ENCODE assay signal across 16 cellular contexts in the genomic region with DNA sequence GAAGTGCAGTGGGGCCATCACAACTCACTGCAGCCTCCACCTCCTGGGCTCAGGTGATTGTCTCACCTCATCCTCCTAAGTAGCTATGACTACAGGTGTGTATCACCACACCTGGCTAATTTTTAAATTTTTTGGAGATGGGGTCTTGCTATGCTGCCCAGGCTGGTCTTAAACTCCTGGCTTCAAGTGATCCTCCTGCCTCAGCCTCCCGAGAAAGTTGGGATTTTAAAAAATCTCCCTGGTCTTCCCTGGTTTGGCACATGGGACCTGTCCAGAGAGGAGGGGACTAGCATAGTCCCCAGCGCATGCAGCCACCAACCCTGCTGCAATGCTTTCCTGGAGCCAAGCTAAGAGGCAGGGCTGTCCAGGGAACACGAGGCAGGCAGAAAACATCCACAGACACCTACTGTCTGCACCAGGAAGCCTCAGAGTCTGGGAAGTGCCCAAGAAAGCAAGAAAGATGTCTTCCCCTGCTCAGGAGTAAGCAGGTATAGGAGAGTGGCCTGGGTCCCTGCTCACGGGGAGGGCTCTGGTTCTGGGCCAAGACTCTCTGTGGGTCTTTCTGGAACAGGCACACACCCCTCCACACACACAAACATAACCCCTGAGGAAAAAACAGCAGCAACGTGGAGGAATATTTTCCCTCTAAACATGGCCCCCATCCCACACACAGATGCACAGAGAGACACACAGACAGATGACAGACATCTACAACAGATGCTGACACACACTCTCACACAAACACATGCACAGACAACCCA. TPM values are rescaled to one million over a fixed set of nuclear protein-coding genes. Genes with fewer than 3 reads are reported as not detected.
DNase-seq lines count a peak whose midpoint lies in the region; ATAC-seq, FAIRE-seq and TF ChIP-seq lines count a peak whose summit lies in the region.
"Had no signal": no experiment of that assay in that cellular context is flagged by ENCODE, and none has a peak within 500 bp of the region (broad histone marks: within the 10 kb centered on the region; RNA-seq: fewer than 3 reads in every experiment).

No MANE protein-coding gene starts in this region.

- no peak overlapping the region for H2BK20ac ChIP-seq in H1 (ENCODE audit: low read length)

- H2AK5ac ChIP-seq in H1 (ENCODE audit: low read depth, low read length): peak overlapping the region; percentile 93; the same call in 1 of the 2 replicates

- H3K36me3 ChIP-seq in H1 (ENCODE audit: control insufficient read depth in 2 of 4, insufficient read depth in 4 of 4, low read length in 3 of 4): no peaks in the 10 kb centered on the region; a peak in 2 of 8 replicates
- H3K36me3 ChIP-seq in PC-3 (ENCODE audit: low read depth, low read length): 0 out of 2 replicates have a peak, but pooled peaks cover 11% of the 10 kb centered on the region
- H3K36me3 ChIP-seq: uterus had no signal

- TF ChIP-seq POLR2A in H1 (IDR thresholded peaks at IDR 0.05; ENCODE audit: control extremely low read depth in 1 of 2, low read depth in 2 of 2, low read length in 2 of 2): no peak
- TF ChIP-seq POLR2A in lower leg skin (IDR thresholded peaks at IDR 0.05): no peak

- H3K9ac ChIP-seq in H1 (replicated peaks in 1 of 4; ENCODE audit: extremely low read depth in 1 of 4, low read depth in 3 of 4, low read length in 3 of 4): no peak overlapping the region
- no peak overlapping the region for H3K9ac ChIP-seq in PC-3 (ENCODE audit: low read length)

- H2BK5ac ChIP-seq in H1 (ENCODE audit: low read depth, low read length): peak overlapping the region; percentile 30; the same call in 1 of the 2 replicates

- no peak overlapping the region for H4K91ac ChIP-seq in H1 (replicated peaks; ENCODE audit: insufficient read length, low read length)

- H2BK15ac ChIP-seq in H1 (ENCODE audit: low read length): no peak overlapping the region

- H2AFZ ChIP-seq in H1 (ENCODE audit: low read length) (no peak overlapping the region), PC-3 (ENCODE audit: low read length) (no peak overlapping the region)
- H2AFZ ChIP-seq: hepatocyte had no signal

- H3K4ac ChIP-seq in H1 (replicated peaks; ENCODE audit: insufficient read length, low read depth, low read length): no peak overlapping the region

- CTCF ChIA-PET in activated naive CD4-positive, alpha-beta T cell treated with anti-CD3 and anti-CD28 coated beads for 36 hours (lab: Charles Lee): interaction anchor here (1.0 to 11.7 kb wide), 4 partner anchors 12 to 563 kb away, joined by 3 to 144 read pairs (median 8); no protein-coding TSS in a partner anchor
- CTCF ChIA-PET in activated naive CD4-positive, alpha-beta T cell treated with anti-CD3 and anti-CD28 coated beads, Interleukin-2, amount 10 ng/mL, durations not matched to agents 7 days and 5 days (lab: Charles Lee): interaction anchor here (6.8 to 7.8 kb wide), 2 partner anchors 11 to 110 kb away, joined by 72 to 122 read pairs; no protein-coding TSS in a partner anchor
- CTCF ChIA-PET in activated B cell treated with CpG ODN at 0.5 μM for 24 hours (lab: Charles Lee): interaction anchor here (1.0 to 7.3 kb wide), 3 partner anchors 11 to 108 kb away, joined by 3 to 247 read pairs (median 7); no protein-coding TSS in a partner anchor
- CTCF ChIA-PET in H1 (lab: Charles Lee; ENCODE audit: partially characterized antibody): interaction anchor here (1.0 to 12.4 kb wide), 8 partner anchors 11 to 108 kb away, joined by 3 to 374 read pairs (median 56); no protein-coding TSS in a partner anchor
- CTCF ChIA-PET in PC-3 (lab: Charles Lee): no interaction called here

- H3K9me3 ChIP-seq in H1 (ENCODE audit: insufficient read depth in 2 of 2, low read depth in 1 of 2, low read length in 1 of 2) (no peaks in the 10 kb centered on the region), PC-3 (ENCODE audit: low read length) (no peaks in the 10 kb centered on the region)
- H3K9me3 ChIP-seq: uterus had no signal

- no peaks in the 10 kb centered on the region for H3K79me1 ChIP-seq in H1 (ENCODE audit: low read depth, low read length)

- no peak overlapping the region for H2BK120ac ChIP-seq in H1 (replicated peaks; ENCODE audit: low read depth, low read length)

- H3K79me2 ChIP-seq in H1 (ENCODE audit: control insufficient read depth in 1 of 2, insufficient read depth in 2 of 2, low read length in 2 of 2): no peaks in the 10 kb centered on the region
- H3K79me2 ChIP-seq in PC-3 (ENCODE audit: low read length): no peaks in the 10 kb centered on the region

- H3K56ac ChIP-seq in H1 (replicated peaks; ENCODE audit: insufficient read length, low read depth, low read length): no peak overlapping the region

- H3K27ac ChIP-seq in H1 (ENCODE audit: low read depth, low read length): no peak overlapping the region
- H3K27ac ChIP-seq in PC-3 (ENCODE audit: low read length): no peak overlapping the region
- H3K27ac ChIP-seq: HL-60 had no signal

- peaks cover 63% of the 10 kb centered on the region for H3K36me3 Mint-ChIP-seq in activated naive CD4-positive, alpha-beta T cell treated with anti-CD3 and anti-CD28 coated beads for 36 hours (ENCODE audit: low read depth)
- H3K36me3 Mint-ChIP-seq in activated naive CD4-positive, alpha-beta T cell treated with anti-CD3 and anti-CD28 coated beads, Interleukin-2, amount 10 ng/mL, durations not matched to agents 7 days and 5 days: peaks cover 70% of the 10 kb centered on the region
- H3K36me3 Mint-ChIP-seq in activated B cell treated with CpG ODN at 0.5 μM for 24 hours (ENCODE audit: low read depth): peaks cover 89% of the 10 kb centered on the region
- peaks cover 64 to 82% of the 10 kb centered on the region in 2 donors for H3K36me3 Mint-ChIP-seq in stimulated activated naive B cell treated with anti-CD40 and anti-IgM and Interleukin-4, amounts not matched to agents 10 μg/mL and 1 μg/mL and 100 μg/mL, for 72 hours

- H3K4me1 Mint-ChIP-seq in activated naive CD4-positive, alpha-beta T cell treated with anti-CD3 and anti-CD28 coated beads for 36 hours (ENCODE audit: low read depth): peaks cover 68% of the 10 kb centered on the region
- peaks cover 62% of the 10 kb centered on the region for H3K4me1 Mint-ChIP-seq in activated naive CD4-positive, alpha-beta T cell treated with anti-CD3 and anti-CD28 coated beads, Interleukin-2, amount 10 ng/mL, durations not matched to agents 7 days and 5 days
- H3K4me1 Mint-ChIP-seq in activated B cell treated with CpG ODN at 0.5 μM for 24 hours: peaks cover 33% of the 10 kb centered on the region
- H3K4me1 Mint-ChIP-seq in stimulated activated naive B cell treated with anti-CD40 and anti-IgM and Interleukin-4, amounts not matched to agents 10 μg/mL and 1 μg/mL and 100 μg/mL, for 72 hours: peaks cover 54 to 69% of the 10 kb centered on the region in 2 donors

- no peak for TF ChIP-seq CTCF in activated B cell treated with CpG ODN at 0.5 μM for 24 hours (IDR thresholded peaks at IDR 0.05)
- no peak for TF ChIP-seq CTCF in H1 (IDR thresholded peaks at IDR 0.05; ENCODE audit: control extremely low read depth in 1 of 3, insufficient read depth in 1 of 3, low read depth in 1 of 3, low read length in 3 of 3)
- no peak for TF ChIP-seq CTCF in lower leg skin (IDR thresholded peaks at IDR 0.05)
- TF ChIP-seq CTCF in PC-3 (conservative IDR thresholded peaks at IDR 0.05; ENCODE audit: low read depth, low read length): no peak

- H3K4me1 ChIP-seq in H1 (replicated peaks in 1 of 4; ENCODE audit: control insufficient read depth in 3 of 4, insufficient read depth in 4 of 4, low read length in 3 of 4) (peaks cover 0 to 15% (median 7%) of the 10 kb centered on the region in 4 experiments; a peak in 5 of 7 replicates), PC-3 (ENCODE audit: insufficient read depth, low read length) (peaks cover 29% of the 10 kb centered on the region)

- no peak for ATAC-seq in activated B cell treated with CpG ODN at 0.5 μM for 24 hours (ENCODE audit: low read depth)
- ATAC-seq in stimulated activated naive B cell treated with anti-CD40 and anti-IgM and Interleukin-4, amounts not matched to agents 10 μg/mL and 1 μg/mL and 100 μg/mL, for 72 hours (replicated peaks): no peak
- no peak for ATAC-seq in PC-3
- ATAC-seq: Panc1, SK-N-SH treated with all-trans-retinoic acid at 6 μM for 48 hours had no signal

- peaks cover 0 to 2% of the 10 kb centered on the region in 2 experiments for H4K20me1 ChIP-seq in H1 (replicated peaks in 1 of 2; ENCODE audit: control insufficient read depth in 1 of 2, insufficient read depth in 2 of 2, low read length in 2 of 2)
- no peaks in the 10 kb centered on the region for H4K20me1 ChIP-seq in PC-3 (ENCODE audit: low read length)

- BruUV-seq in PC-3 (replicated peaks; lab: Mats Ljungman, UMichigan): no TSS peak

- POLR2A ChIA-PET in activated B cell treated with CpG ODN at 0.5 μM for 24 hours (lab: Charles Lee) (no interaction called here), H1 (lab: Charles Lee; ENCODE audit: partially characterized antibody) (interaction anchor here (1.0 kb wide), 1 partner anchor 11 kb away, joined by 4 read pairs; no protein-coding TSS in a partner anchor), PC-3 (lab: Charles Lee; ENCODE audit: unreplicated experiment) (no interaction called here)

- TF ChIP-seq RAD21 in H1 (IDR thresholded peaks at IDR 0.05 in 1 of 2, conservative IDR thresholded peaks at IDR 0.05 in 1 of 2; ENCODE audit: low read depth in 2 of 2, low read length in 2 of 2): no peak

- no peak overlapping the region for H3K4me3 Mint-ChIP-seq in activated naive CD4-positive, alpha-beta T cell treated with anti-CD3 and anti-CD28 coated beads for 36 hours
- no peak overlapping the region for H3K4me3 Mint-ChIP-seq in activated naive CD4-positive, alpha-beta T cell treated with anti-CD3 and anti-CD28 coated beads, Interleukin-2, amount 10 ng/mL, durations not matched to agents 7 days and 5 days
- no peak overlapping the region for H3K4me3 Mint-ChIP-seq in activated B cell treated with CpG ODN at 0.5 μM for 24 hours
- H3K4me3 Mint-ChIP-seq in stimulated activated naive B cell treated with anti-CD40 and anti-IgM and Interleukin-4, amounts not matched to agents 10 μg/mL and 1 μg/mL and 100 μg/mL, for 72 hours: no peak overlapping the region

- H3K4me3 ChIP-seq in H1 (ENCODE audit: extremely low read depth in 1 of 4, insufficient read depth in 2 of 4, low read depth in 3 of 4, low read length in 4 of 4): no peak overlapping the region
- no peak overlapping the region for H3K4me3 ChIP-seq in lower leg skin (ENCODE audit: low read depth, poor library complexity, severe bottlenecking)
- H3K4me3 ChIP-seq in PC-3 (ENCODE audit: low read length): no peak overlapping the region
- H3K4me3 ChIP-seq: hepatocyte, uterus had no signal

- H3K9me2 ChIP-seq in PC-3 (replicated peaks; ENCODE audit: low read length): no peaks in the 10 kb centered on the region

- H3K4me2 ChIP-seq in H1 (ENCODE audit: insufficient read depth in 1 of 2, low read depth in 2 of 2, low read length in 2 of 2) (no peak overlapping the region), PC-3 (ENCODE audit: low read length) (no peak overlapping the region)
- H3K4me2 ChIP-seq: hepatocyte had no signal

- H3K27me3 ChIP-seq in H1 (replicated peaks in 1 of 4; ENCODE audit: control insufficient read depth in 3 of 4, extremely low read depth in 1 of 4, insufficient read depth in 3 of 4, low read length in 3 of 4): no peaks in the 10 kb centered on the region
- no peaks in the 10 kb centered on the region for H3K27me3 ChIP-seq in PC-3 (ENCODE audit: low read length)
- H3K27me3 ChIP-seq: hepatocyte, uterus had no signal

- intact Hi-C loops in activated naive CD4-positive, alpha-beta T cell treated with anti-CD3 and anti-CD28 coated beads for 36 hours (cut with micrococcal nuclease): loop anchor here (10.0 kb wide), 1 partner anchor 395 kb away; no protein-coding TSS in a partner anchor
- intact Hi-C loops in activated B cell treated with CpG ODN at 0.5 μM for 24 hours (cut with micrococcal nuclease) (loop anchor here (10.0 kb wide), 4 partner anchors 185 to 395 kb away; partner anchors contain the start of gene NBPF3), lower leg skin (cut with DNase I; ENCODE audit: low total_unique reads) (loop anchor here (5.0 kb wide), 1 partner anchor 108 kb away; no protein-coding TSS in a partner anchor), PC-3 (cut with micrococcal nuclease) (no loop called here)

- no peak overlapping the region for H3K23ac ChIP-seq in H1 (ENCODE audit: insufficient read length)

- H4K8ac ChIP-seq in H1 (ENCODE audit: extremely low read depth, insufficient read depth, low read length): no peak overlapping the region

- WGBS in H1 (ENCODE audit: extremely low coverage in 1 of 2, insufficient coverage in 1 of 2, insufficient read length in 1 of 2, insufficient replicate concordance in 2 of 2, low coverage in 1 of 2, low lambda C conversion rate in 2 of 2, missing lambda C conversion rate in 1 of 2), 2 experiments: 85% methylated on average over 5 of the region's 5 CpGs; no CpG with 5 or more reads in 1 of the 2 experiments
- WGBS in lower leg skin, 2 donors: 63 to 67% methylated on average over 5 of the region's 5 CpGs

- H3K27me3 Mint-ChIP-seq in activated naive CD4-positive, alpha-beta T cell treated with anti-CD3 and anti-CD28 coated beads for 36 hours (ENCODE audit: low read depth): no peaks in the 10 kb centered on the region
- H3K27me3 Mint-ChIP-seq in activated naive CD4-positive, alpha-beta T cell treated with anti-CD3 and anti-CD28 coated beads, Interleukin-2, amount 10 ng/mL, durations not matched to agents 7 days and 5 days: no peaks in the 10 kb centered on the region
- H3K27me3 Mint-ChIP-seq in activated B cell treated with CpG ODN at 0.5 μM for 24 hours: no peaks in the 10 kb centered on the region
- H3K27me3 Mint-ChIP-seq in stimulated activated naive B cell treated with anti-CD40 and anti-IgM and Interleukin-4, amounts not matched to agents 10 μg/mL and 1 μg/mL and 100 μg/mL, for 72 hours: no peaks in the 10 kb centered on the region

- no peak overlapping the region for H4K5ac ChIP-seq in H1 (ENCODE audit: insufficient read length, low read depth, low read length)

- DNase-seq in activated naive CD4-positive, alpha-beta T cell treated with anti-CD3 and anti-CD28 coated beads for 36 hours: no peak
- no peak for DNase-seq in activated naive CD4-positive, alpha-beta T cell treated with anti-CD3 and anti-CD28 coated beads, Interleukin-2, amount 10 ng/mL, durations not matched to agents 7 days and 5 days
- no peak for DNase-seq in activated B cell treated with CpG ODN at 0.5 μM for 24 hours
- DNase-seq in H1 (ENCODE audit: low read depth in 1 of 2, low spot score in 2 of 2): no peak
- no peak for DNase-seq in stimulated activated naive B cell treated with anti-CD40 and anti-IgM and Interleukin-4, amounts not matched to agents 10 μg/mL and 1 μg/mL and 100 μg/mL, for 72 hours
- DNase-seq in lower leg skin (ENCODE audit: low spot score in 2 of 2): no peak
- no peak for DNase-seq in PC-3
- DNase-seq in cerebellum (ENCODE audit: low spot score): no peak
- DNase-seq: activated CD4-positive, alpha-beta T cell treated with anti-CD3 and anti-CD28 coated beads, Interleukin-2, amount 50 U/mL, for 48 hours; activated effector memory CD4-positive, alpha-beta T cell treated with anti-CD3 and anti-CD28 coated beads, Interleukin-2, amount 50 U/mL, for 16 hours; effector CD4-positive, alpha-beta T cell; uterus had no signal

- H2BK12ac ChIP-seq in H1 (ENCODE audit: low read depth, low read length): no peak overlapping the region

- H3K18ac ChIP-seq in H1 (ENCODE audit: extremely low read depth, low read length): no peak overlapping the region

- no peak for FAIRE-seq in H1 (lab: Jason Lieb, UNC)

- no peaks in the 10 kb centered on the region for H3K9me3 Mint-ChIP-seq in activated naive CD4-positive, alpha-beta T cell treated with anti-CD3 and anti-CD28 coated beads for 36 hours
- no peaks in the 10 kb centered on the region for H3K9me3 Mint-ChIP-seq in activated naive CD4-positive, alpha-beta T cell treated with anti-CD3 and anti-CD28 coated beads, Interleukin-2, amount 10 ng/mL, durations not matched to agents 7 days and 5 days
- no peaks in the 10 kb centered on the region for H3K9me3 Mint-ChIP-seq in activated B cell treated with CpG ODN at 0.5 μM for 24 hours
- H3K9me3 Mint-ChIP-seq in stimulated activated naive B cell treated with anti-CD40 and anti-IgM and Interleukin-4, amounts not matched to agents 10 μg/mL and 1 μg/mL and 100 μg/mL, for 72 hours: no peaks in the 10 kb centered on the region

- no peaks in the 10 kb centered on the region for H3F3A ChIP-seq in PC-3 (ENCODE audit: low read length, unreplicated experiment)

- H3K14ac ChIP-seq in H1 (ENCODE audit: insufficient read length): no peak overlapping the region

- no peaks in the 10 kb centered on the region for H3K23me2 ChIP-seq in H1 (ENCODE audit: low read depth, low read length)

- peak overlapping the region; percentile 15 for H3K27ac Mint-ChIP-seq in activated naive CD4-positive, alpha-beta T cell treated with anti-CD3 and anti-CD28 coated beads for 36 hours
- no peak overlapping the region for H3K27ac Mint-ChIP-seq in activated naive CD4-positive, alpha-beta T cell treated with anti-CD3 and anti-CD28 coated beads, Interleukin-2, amount 10 ng/mL, durations not matched to agents 7 days and 5 days
- H3K27ac Mint-ChIP-seq in activated B cell treated with CpG ODN at 0.5 μM for 24 hours: peak overlapping the region; percentile 53
- H3K27ac Mint-ChIP-seq in stimulated activated naive B cell treated with anti-CD40 and anti-IgM and Interleukin-4, amounts not matched to agents 10 μg/mL and 1 μg/mL and 100 μg/mL, for 72 hours: peak overlapping the region; percentile 14

- TF ChIP-seq EP300 in H1 (IDR thresholded peaks at IDR 0.05; ENCODE audit: borderline replicate concordance in 1 of 2, low read depth in 2 of 2, low read length in 2 of 2): no peak

RNA-seq across cellular contexts. Expression of gene ECE1, which starts 30.8 kb away (rescaled TPM):
- 100 to 1,000 TPM; 160 to 166 TPM for total RNA-seq in activated naive CD4-positive, alpha-beta T cell treated with anti-CD3 and anti-CD28 coated beads for 36 hours
- 208 and 209 TPM in 2 replicates for total RNA-seq in activated B cell treated with CpG ODN at 0.5 μM for 24 hours
- total RNA-seq in H1 (2021; fragmentation: NEBNext Ultra II Directional; extraction: Animal tissue kit (Norgen Biotek cat#: 25700)): 36.8 and 37.1 TPM in 2 replicates
- polyA plus RNA-seq in H1 (2011; rRNA removed): 21.4 and 26.7 TPM in 2 replicates
- 15.9 TPM for polyA plus RNA-seq in H1 (2011; cell fraction: cytosol; rRNA removed)
- 24.2 TPM for polyA plus RNA-seq in H1 (2011; cell fraction: nucleus; rRNA removed)
- 23.4 to 31.1 TPM (median 26.4 TPM) in 4 replicates for polyA plus RNA-seq in H1 (2012, experiment 1 of 2)
- 17.3 TPM for polyA plus RNA-seq in H1 (2012, experiment 2 of 2)
- 44.8 TPM for polyA plus RNA-seq in H1 (2013, experiment 1 of 2)
- 44.6 TPM for polyA plus RNA-seq in H1 (2013, experiment 2 of 2)
- polyA minus RNA-seq in H1 (2011; rRNA and poly(A)+ RNA removed): 23.9 and 27.9 TPM in 2 replicates
- 13.4 TPM for polyA minus RNA-seq in H1 (2011; cell fraction: cytosol; rRNA and poly(A)+ RNA removed)
- 12.3 TPM for polyA minus RNA-seq in H1 (2011; cell fraction: nucleus; rRNA and poly(A)+ RNA removed)
- total RNA-seq in lower leg skin: 10 to 100 TPM; 37.1 to 68.9 (median 48.3) TPM
- total RNA-seq in PC-3 (2014; rRNA removed): 86.8 and 110 TPM in 2 replicates
- 12.6 TPM for total RNA-seq in cerebellum
